9 cellular contexts compared by ENCODE assay signal in the genomic region with DNA sequence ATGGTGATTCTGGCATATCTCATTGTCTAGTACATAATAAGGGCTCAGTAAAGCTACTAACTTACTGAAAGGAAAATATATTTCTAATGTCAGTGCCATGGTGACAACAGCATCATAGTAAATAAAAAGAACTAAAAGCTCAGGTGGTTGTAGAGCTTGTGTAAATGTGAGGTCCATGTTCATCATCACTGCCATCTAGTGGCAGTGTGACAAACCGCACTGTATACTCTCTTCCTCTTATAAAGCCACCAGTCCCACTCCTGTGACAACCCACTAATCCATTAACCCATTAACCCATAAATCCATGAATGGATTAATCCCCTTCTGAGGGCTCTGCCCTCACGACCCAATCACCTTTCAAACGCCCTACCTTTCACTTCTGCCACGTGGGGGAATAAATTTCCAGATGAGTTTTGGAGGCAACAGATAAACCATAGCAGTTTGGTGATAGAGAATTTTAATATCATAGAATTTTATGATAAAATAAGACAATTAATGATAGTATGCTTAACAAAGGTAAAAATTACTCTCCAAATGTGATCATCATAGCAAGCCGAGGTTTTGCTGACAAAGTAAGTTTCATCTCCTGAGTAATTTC.
DNase-seq lines count a peak whose midpoint lies in the region; ATAC-seq and TF ChIP-seq lines count a peak whose summit lies in the region.
"Had no signal": no experiment of that assay in that cellular context is flagged by ENCODE, and none has a peak within 500 bp of the region (broad histone marks: within the 10 kb centered on the region; RNA-seq: fewer than 3 reads in every experiment).

No MANE protein-coding gene starts in this region.

- in situ Hi-C loops in astrocyte of the cerebellum (cut with HindIII; ENCODE audit: low sequenced_read_pairs) = no loop called here

- no peak overlapping the region for H3K4me3 ChIP-seq in astrocyte of the cerebellum (ENCODE audit: low read depth, low read length)
- H3K4me3 ChIP-seq: BLaER1 treated with 17β-estradiol and CSF1 and Interleukin-3, amounts not matched to agents 10 nM and 100 nM had no signal

- TF ChIP-seq CTCF in astrocyte of the cerebellum (IDR thresholded peaks at IDR 0.05; ENCODE audit: low read depth, low read length, missing control alignments) = peak; percentile 81

- peak; percentile 87 for ATAC-seq in GM21576 (IDR thresholded peaks at IDR 0.05; ENCODE audit: unreplicated experiment)

- DNase-seq in NCI-H2107 treated with DMSO at 0.1 percent for 48 hours (lab: John Stamatoyannopoulos, UW; ENCODE audit: unreplicated experiment) (peak; percentile 4), NCI-H2107 (lab: John Stamatoyannopoulos, UW) (no peak), HT1080 (ENCODE audit: low read depth) (peak; percentile 66), OCI-M2 (lab: John Stamatoyannopoulos, UW; ENCODE audit: unreplicated experiment) (peak; percentile 4), astrocyte of the cerebellum (ENCODE audit: low read depth) (peak; percentile 33), iPS DF 19.7 (ENCODE audit: low read depth, low spot score) (peak; percentile 38), smooth muscle cell of the brain vasculature (ENCODE audit: low read depth, low spot score) (peak; percentile 12)
